In the genomic region with DNA sequence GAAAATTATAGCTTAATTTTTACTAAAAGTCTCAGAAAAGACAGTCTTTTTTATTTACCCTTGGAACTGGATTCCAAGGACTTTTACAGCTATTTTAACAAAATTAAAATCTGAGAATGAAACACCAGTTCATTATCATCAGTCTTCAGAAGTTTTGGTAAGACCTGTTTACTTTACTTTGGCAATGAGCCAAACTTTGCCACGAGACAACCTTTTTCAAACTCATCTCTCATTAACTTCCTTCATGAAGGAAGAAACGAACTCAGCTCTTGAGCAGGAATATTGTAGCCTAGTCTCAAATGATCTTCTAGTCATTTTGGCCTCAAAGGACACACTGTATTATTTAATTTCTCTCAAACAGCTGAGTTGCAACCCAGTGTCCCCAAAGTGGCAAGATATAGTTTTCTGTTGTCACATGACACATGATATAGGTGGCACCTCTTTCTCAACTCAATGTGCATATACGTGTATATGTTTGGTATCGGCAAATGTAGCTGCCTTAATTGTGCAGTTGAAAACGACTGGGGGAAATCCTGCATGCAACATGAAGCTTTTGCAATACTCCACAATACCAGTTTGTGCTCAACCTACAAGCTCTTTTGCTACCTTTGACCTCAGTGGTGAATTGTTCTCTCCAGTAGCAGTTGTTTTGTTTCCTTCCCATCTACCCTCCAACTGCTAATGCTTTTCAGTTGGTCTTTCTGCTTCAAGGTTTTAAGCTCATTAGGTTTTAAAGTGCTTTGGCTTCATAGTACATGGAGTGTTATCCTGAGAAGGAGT, we compare ENCODE assay signal across 1 cellular context.
TF ChIP-seq lines count a peak whose summit lies in the region.

No MANE protein-coding gene starts in this region.

TF ChIP-seq in HepG2, 621 proteins besides CTCF, POLR2A, EP300 and RAD21 (continued from another document):
- TF ChIP-seq, protein P1, sequence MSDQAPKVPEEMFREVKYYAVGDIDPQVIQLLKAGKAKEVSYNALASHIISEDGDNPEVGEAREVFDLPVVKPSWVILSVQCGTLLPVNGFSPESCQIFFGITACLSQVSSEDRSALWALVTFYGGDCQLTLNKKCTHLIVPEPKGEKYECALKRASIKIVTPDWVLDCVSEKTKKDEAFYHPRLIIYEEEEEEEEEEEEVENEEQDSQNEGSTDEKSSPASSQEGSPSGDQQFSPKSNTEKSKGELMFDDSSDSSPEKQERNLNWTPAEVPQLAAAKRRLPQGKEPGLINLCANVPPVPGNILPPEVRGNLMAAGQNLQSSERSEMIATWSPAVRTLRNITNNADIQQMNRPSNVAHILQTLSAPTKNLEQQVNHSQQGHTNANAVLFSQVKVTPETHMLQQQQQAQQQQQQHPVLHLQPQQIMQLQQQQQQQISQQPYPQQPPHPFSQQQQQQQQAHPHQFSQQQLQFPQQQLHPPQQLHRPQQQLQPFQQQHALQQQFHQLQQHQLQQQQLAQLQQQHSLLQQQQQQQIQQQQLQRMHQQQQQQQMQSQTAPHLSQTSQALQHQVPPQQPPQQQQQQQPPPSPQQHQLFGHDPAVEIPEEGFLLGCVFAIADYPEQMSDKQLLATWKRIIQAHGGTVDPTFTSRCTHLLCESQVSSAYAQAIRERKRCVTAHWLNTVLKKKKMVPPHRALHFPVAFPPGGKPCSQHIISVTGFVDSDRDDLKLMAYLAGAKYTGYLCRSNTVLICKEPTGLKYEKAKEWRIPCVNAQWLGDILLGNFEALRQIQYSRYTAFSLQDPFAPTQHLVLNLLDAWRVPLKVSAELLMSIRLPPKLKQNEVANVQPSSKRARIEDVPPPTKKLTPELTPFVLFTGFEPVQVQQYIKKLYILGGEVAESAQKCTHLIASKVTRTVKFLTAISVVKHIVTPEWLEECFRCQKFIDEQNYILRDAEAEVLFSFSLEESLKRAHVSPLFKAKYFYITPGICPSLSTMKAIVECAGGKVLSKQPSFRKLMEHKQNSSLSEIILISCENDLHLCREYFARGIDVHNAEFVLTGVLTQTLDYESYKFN (CRISPR knock-in tag; conservative IDR thresholded peaks at IDR 0.05): peak; percentile 27; the same call in 1 of the 2 replicates
- TF ChIP-seq CEBPB (IDR thresholded peaks at IDR 0.05; ENCODE audit: borderline replicate concordance, low read depth, low read length) (peak; percentile 19; the same call in 1 of the 2 replicates), ZMYM2 (CRISPR knock-in tag; IDR thresholded peaks at IDR 0.05) (no peak), CEBPG (CRISPR knock-in tag; IDR thresholded peaks at IDR 0.05) (peak; percentile 67), RORA (CRISPR knock-in tag; IDR thresholded peaks at IDR 0.05) (no peak), SOX5 (CRISPR knock-in tag; IDR thresholded peaks at IDR 0.05; ENCODE audit: borderline replicate concordance) (peak; percentile 67; the same call in 1 of the 2 replicates), WIZ (CRISPR knock-in tag; IDR thresholded peaks at IDR 0.05) (no peak), ZSCAN30 (CRISPR knock-in tag; IDR thresholded peaks at IDR 0.05) (no peak), JDP2 (CRISPR knock-in tag; IDR thresholded peaks at IDR 0.05; ENCODE audit: borderline replicate concordance) (no peak), SOX13 (IDR thresholded peaks at IDR 0.05) (no peak), SOX13 (CRISPR knock-in tag; conservative IDR thresholded peaks at IDR 0.05 in 1 of 2, IDR thresholded peaks at IDR 0.05 in 1 of 2) (peak in 1 of 2 experiments; percentile 87; a peak in 2 of 4 replicates), NR2C2 (CRISPR knock-in tag; IDR thresholded peaks at IDR 0.05; ENCODE audit: borderline replicate concordance) (peak; percentile 76), CHCHD3 (CRISPR knock-in tag; IDR thresholded peaks at IDR 0.05) (no peak), SOX6 (IDR thresholded peaks at IDR 0.05) (no peak), SOX6 (CRISPR knock-in tag; IDR thresholded peaks at IDR 0.05) (peak; percentile 78), REXO4 (CRISPR knock-in tag; IDR thresholded peaks at IDR 0.05; ENCODE audit: borderline replicate concordance) (no peak), ZFAT (CRISPR knock-in tag; conservative IDR thresholded peaks at IDR 0.05) (no peak), SIN3A (IDR thresholded peaks at IDR 0.05; ENCODE audit: borderline replicate concordance, low read depth, low read length) (no peak), GATAD2A (CRISPR knock-in tag; IDR thresholded peaks at IDR 0.05) (peak; percentile 37; the same call in 1 of the 2 replicates), NR2F6 (IDR thresholded peaks at IDR 0.05) (peak; percentile 51), NR2F6 (CRISPR knock-in tag; IDR thresholded peaks at IDR 0.05) (no peak), HNF1B (CRISPR knock-in tag; IDR thresholded peaks at IDR 0.05) (no peak), SNAPC2 (CRISPR knock-in tag; IDR thresholded peaks at IDR 0.05) (no peak), ZFP36 (IDR thresholded peaks at IDR 0.05; ENCODE audit: borderline replicate concordance, low read depth, low read length, partially characterized antibody) (no peak)
- TF ChIP-seq, protein P2, sequence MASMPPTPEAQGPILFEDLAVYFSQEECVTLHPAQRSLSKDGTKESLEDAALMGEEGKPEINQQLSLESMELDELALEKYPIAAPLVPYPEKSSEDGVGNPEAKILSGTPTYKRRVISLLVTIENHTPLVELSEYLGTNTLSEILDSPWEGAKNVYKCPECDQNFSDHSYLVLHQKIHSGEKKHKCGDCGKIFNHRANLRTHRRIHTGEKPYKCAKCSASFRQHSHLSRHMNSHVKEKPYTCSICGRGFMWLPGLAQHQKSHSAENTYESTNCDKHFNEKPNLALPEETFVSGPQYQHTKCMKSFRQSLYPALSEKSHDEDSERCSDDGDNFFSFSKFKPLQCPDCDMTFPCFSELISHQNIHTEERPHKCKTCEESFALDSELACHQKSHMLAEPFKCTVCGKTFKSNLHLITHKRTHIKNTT (CRISPR knock-in tag; IDR thresholded peaks at IDR 0.05): no peak
- TF ChIP-seq, protein P3, sequence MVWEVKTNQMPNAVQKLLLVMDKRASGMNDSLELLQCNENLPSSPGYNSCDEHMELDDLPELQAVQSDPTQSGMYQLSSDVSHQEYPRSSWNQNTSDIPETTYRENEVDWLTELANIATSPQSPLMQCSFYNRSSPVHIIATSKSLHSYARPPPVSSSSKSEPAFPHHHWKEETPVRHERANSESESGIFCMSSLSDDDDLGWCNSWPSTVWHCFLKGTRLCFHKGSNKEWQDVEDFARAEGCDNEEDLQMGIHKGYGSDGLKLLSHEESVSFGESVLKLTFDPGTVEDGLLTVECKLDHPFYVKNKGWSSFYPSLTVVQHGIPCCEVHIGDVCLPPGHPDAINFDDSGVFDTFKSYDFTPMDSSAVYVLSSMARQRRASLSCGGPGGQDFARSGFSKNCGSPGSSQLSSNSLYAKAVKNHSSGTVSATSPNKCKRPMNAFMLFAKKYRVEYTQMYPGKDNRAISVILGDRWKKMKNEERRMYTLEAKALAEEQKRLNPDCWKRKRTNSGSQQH (CRISPR knock-in tag; IDR thresholded peaks at IDR 0.05; ENCODE audit: low read depth): no peak
- TF ChIP-seq, protein P4, sequence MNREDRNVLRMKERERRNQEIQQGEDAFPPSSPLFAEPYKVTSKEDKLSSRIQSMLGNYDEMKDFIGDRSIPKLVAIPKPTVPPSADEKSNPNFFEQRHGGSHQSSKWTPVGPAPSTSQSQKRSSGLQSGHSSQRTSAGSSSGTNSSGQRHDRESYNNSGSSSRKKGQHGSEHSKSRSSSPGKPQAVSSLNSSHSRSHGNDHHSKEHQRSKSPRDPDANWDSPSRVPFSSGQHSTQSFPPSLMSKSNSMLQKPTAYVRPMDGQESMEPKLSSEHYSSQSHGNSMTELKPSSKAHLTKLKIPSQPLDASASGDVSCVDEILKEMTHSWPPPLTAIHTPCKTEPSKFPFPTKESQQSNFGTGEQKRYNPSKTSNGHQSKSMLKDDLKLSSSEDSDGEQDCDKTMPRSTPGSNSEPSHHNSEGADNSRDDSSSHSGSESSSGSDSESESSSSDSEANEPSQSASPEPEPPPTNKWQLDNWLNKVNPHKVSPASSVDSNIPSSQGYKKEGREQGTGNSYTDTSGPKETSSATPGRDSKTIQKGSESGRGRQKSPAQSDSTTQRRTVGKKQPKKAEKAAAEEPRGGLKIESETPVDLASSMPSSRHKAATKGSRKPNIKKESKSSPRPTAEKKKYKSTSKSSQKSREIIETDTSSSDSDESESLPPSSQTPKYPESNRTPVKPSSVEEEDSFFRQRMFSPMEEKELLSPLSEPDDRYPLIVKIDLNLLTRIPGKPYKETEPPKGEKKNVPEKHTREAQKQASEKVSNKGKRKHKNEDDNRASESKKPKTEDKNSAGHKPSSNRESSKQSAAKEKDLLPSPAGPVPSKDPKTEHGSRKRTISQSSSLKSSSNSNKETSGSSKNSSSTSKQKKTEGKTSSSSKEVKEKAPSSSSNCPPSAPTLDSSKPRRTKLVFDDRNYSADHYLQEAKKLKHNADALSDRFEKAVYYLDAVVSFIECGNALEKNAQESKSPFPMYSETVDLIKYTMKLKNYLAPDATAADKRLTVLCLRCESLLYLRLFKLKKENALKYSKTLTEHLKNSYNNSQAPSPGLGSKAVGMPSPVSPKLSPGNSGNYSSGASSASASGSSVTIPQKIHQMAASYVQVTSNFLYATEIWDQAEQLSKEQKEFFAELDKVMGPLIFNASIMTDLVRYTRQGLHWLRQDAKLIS (CRISPR knock-in tag; IDR thresholded peaks at IDR 0.05): no peak
